ENCODE assay signal across 8 cellular contexts in genomic region chr12:14955876-14956811, GRCh38. TPM values are rescaled to one million over a fixed set of nuclear protein-coding genes. Genes with fewer than 3 reads are reported as not detected.
DNase-seq lines count a peak whose midpoint lies in the region; ATAC-seq lines count a peak whose summit lies in the region.

No MANE protein-coding gene starts in this region.

- H3K9me3 ChIP-seq in BLaER1 (no peaks in the 10 kb centered on the region), MG63 (no peaks in the 10 kb centered on the region)

- peak overlapping the region; percentile 93 for H3K4me2 ChIP-seq in BLaER1

- intact Hi-C loops in activated T-helper 1 cell treated with anti-CD3 and anti-CD28 coated beads, Interleukin-12 subunit alpha, Interleukin-12 subunit beta, Interleukin-2, Interleukin-4 antibody, amounts not matched to agents 30 ng/mL and 10 ng/mL and 1 ng/mL, durations not matched to agents 14 hours and 24 hours and 36 hours (cut with micrococcal nuclease), result loop anchor here (5.0 kb wide), 1 partner anchor 589 kb away; the partner anchor contains the start of gene ATF7IP

- peak overlapping the region; percentile 90 for H3K9ac ChIP-seq in BLaER1

- no peak for DNase-seq in activated T-helper 1 cell treated with anti-CD3 and anti-CD28 coated beads, Interleukin-12 subunit alpha, Interleukin-12 subunit beta, Interleukin-2, Interleukin-4 antibody, amounts not matched to agents 30 ng/mL and 10 ng/mL and 1 ng/mL, durations not matched to agents 14 hours and 24 hours and 36 hours (ENCODE audit: low spot score)
- DNase-seq in stimulated activated naive CD4-positive, alpha-beta T cell treated with Interleukin-2 at 50 U/mL for 16 hours (lab: John Stamatoyannopoulos, UW), result peak; percentile 24
- DNase-seq in MG63 (no peak), hepatic stellate cell (ENCODE audit: low spot score) (no peak)

- H3K27ac ChIP-seq in BLaER1, result peak overlapping the region; percentile 96; the same call in 1 of the 2 replicates

- H4K20me1 ChIP-seq in BLaER1, result peaks cover 89% of the 10 kb centered on the region

- ATAC-seq in GM19351 (IDR thresholded peaks at IDR 0.05; ENCODE audit: unreplicated experiment) (peak; percentile 37), HG03460 (IDR thresholded peaks at IDR 0.05; ENCODE audit: unreplicated experiment) (peak; percentile 38), GM19324 (IDR thresholded peaks at IDR 0.05; ENCODE audit: low FRiP score, unreplicated experiment) (no peak)

- H3K4me1 Mint-ChIP-seq in activated T-helper 1 cell treated with anti-CD3 and anti-CD28 coated beads, Interleukin-12 subunit alpha, Interleukin-12 subunit beta, Interleukin-2, Interleukin-4 antibody, amounts not matched to agents 30 ng/mL and 10 ng/mL and 1 ng/mL, durations not matched to agents 14 hours and 24 hours and 36 hours (ENCODE audit: low read depth), result peaks cover 79% of the 10 kb centered on the region

- peaks cover 26% of the 10 kb centered on the region for H3K36me3 Mint-ChIP-seq in activated T-helper 1 cell treated with anti-CD3 and anti-CD28 coated beads, Interleukin-12 subunit alpha, Interleukin-12 subunit beta, Interleukin-2, Interleukin-4 antibody, amounts not matched to agents 30 ng/mL and 10 ng/mL and 1 ng/mL, durations not matched to agents 14 hours and 24 hours and 36 hours (ENCODE audit: low read depth)

- peaks cover 73% of the 10 kb centered on the region for H3K4me1 ChIP-seq in BLaER1

- peak overlapping the region; percentile 97 for H3K27ac Mint-ChIP-seq in activated T-helper 1 cell treated with anti-CD3 and anti-CD28 coated beads, Interleukin-12 subunit alpha, Interleukin-12 subunit beta, Interleukin-2, Interleukin-4 antibody, amounts not matched to agents 30 ng/mL and 10 ng/mL and 1 ng/mL, durations not matched to agents 14 hours and 24 hours and 36 hours

- H3K27me3 ChIP-seq in BLaER1 (no peaks in the 10 kb centered on the region), MG63 (no peaks in the 10 kb centered on the region)

- H3K4me3 ChIP-seq in BLaER1, result peak overlapping the region; percentile 83
- no peak overlapping the region for H3K4me3 ChIP-seq in MG63

- H3K9me3 Mint-ChIP-seq in activated T-helper 1 cell treated with anti-CD3 and anti-CD28 coated beads, Interleukin-12 subunit alpha, Interleukin-12 subunit beta, Interleukin-2, Interleukin-4 antibody, amounts not matched to agents 30 ng/mL and 10 ng/mL and 1 ng/mL, durations not matched to agents 14 hours and 24 hours and 36 hours, result no peaks in the 10 kb centered on the region

- peaks cover 27% of the 10 kb centered on the region for H3K36me3 ChIP-seq in BLaER1
- no peaks in the 10 kb centered on the region for H3K36me3 ChIP-seq in MG63

- no peaks in the 10 kb centered on the region for H3K27me3 Mint-ChIP-seq in activated T-helper 1 cell treated with anti-CD3 and anti-CD28 coated beads, Interleukin-12 subunit alpha, Interleukin-12 subunit beta, Interleukin-2, Interleukin-4 antibody, amounts not matched to agents 30 ng/mL and 10 ng/mL and 1 ng/mL, durations not matched to agents 14 hours and 24 hours and 36 hours (ENCODE audit: insufficient read depth)

- H3K4me3 Mint-ChIP-seq in activated T-helper 1 cell treated with anti-CD3 and anti-CD28 coated beads, Interleukin-12 subunit alpha, Interleukin-12 subunit beta, Interleukin-2, Interleukin-4 antibody, amounts not matched to agents 30 ng/mL and 10 ng/mL and 1 ng/mL, durations not matched to agents 14 hours and 24 hours and 36 hours, result peak overlapping the region; percentile 97

RNA-seq across cellular contexts. Expression of gene ARHGDIB, which starts 5.3 kb away (rescaled TPM):
- 494 and 511 TPM in 2 replicates for total RNA-seq in activated T-helper 1 cell treated with anti-CD3 and anti-CD28 coated beads, Interleukin-12 subunit alpha, Interleukin-12 subunit beta, Interleukin-2, Interleukin-4 antibody, amounts not matched to agents 30 ng/mL and 10 ng/mL and 1 ng/mL, durations not matched to agents 14 hours and 24 hours and 36 hours
- 4.3 and 9.8 TPM in 2 replicates for total RNA-seq in MG63 (2014; rRNA removed; shearing (Covaris generic); ENCODE audit: low replicate concordance)

RNA-seq across cellular contexts. Expression of gene PDE6H, which starts 16.7 kb away (rescaled TPM):
- total RNA-seq in activated T-helper 1 cell treated with anti-CD3 and anti-CD28 coated beads, Interleukin-12 subunit alpha, Interleukin-12 subunit beta, Interleukin-2, Interleukin-4 antibody, amounts not matched to agents 30 ng/mL and 10 ng/mL and 1 ng/mL, durations not matched to agents 14 hours and 24 hours and 36 hours, result not detected in 2 replicates
- total RNA-seq in MG63 (2014; rRNA removed; shearing (Covaris generic); ENCODE audit: low replicate concordance), result not detected in 2 replicates

RNA-seq across cellular contexts. Expression of gene ERP27, which starts 17.8 kb away (rescaled TPM):
- 2.2 and 2.3 TPM in 2 replicates for total RNA-seq in activated T-helper 1 cell treated with anti-CD3 and anti-CD28 coated beads, Interleukin-12 subunit alpha, Interleukin-12 subunit beta, Interleukin-2, Interleukin-4 antibody, amounts not matched to agents 30 ng/mL and 10 ng/mL and 1 ng/mL, durations not matched to agents 14 hours and 24 hours and 36 hours
- not detected in 2 replicates for total RNA-seq in MG63 (2014; rRNA removed; shearing (Covaris generic); ENCODE audit: low replicate concordance)

Comparison
In these comparisons a context has a peak if more than half of its experiments do, and no peak if none do; other contexts are left out.
1. RNA of gene ARHGDIB, which starts 5.3 kb away (total RNA-seq): 494 to 511 TPM in activated T-helper 1 cell treated with anti-CD3 and anti-CD28 coated beads, Interleukin-12 subunit alpha, Interleukin-12 subunit beta, Interleukin-2, Interleukin-4 antibody, amounts not matched to agents 30 ng/mL and 10 ng/mL and 1 ng/mL, durations not matched to agents 14 hours and 24 hours and 36 hours; 4.3 to 9.8 TPM in MG63; every median in the first group is over 10 times any median in the second.